ENCODE assay signal across 17 cellular contexts in genomic region chr4:7058792-7059191, GRCh38. TPM values are rescaled to one million over a fixed set of nuclear protein-coding genes. Genes with fewer than 3 reads are reported as not detected.
DNase-seq lines count a peak whose midpoint lies in the region; ATAC-seq and TF ChIP-seq lines count a peak whose summit lies in the region.
"Had no signal": no experiment of that assay in that cellular context is flagged by ENCODE, and none has a peak within 500 bp of the region (broad histone marks: within the 10 kb centered on the region; RNA-seq: fewer than 3 reads in every experiment).

No MANE protein-coding gene starts in this region.

- no peaks in the 10 kb centered on the region for H3K4me1 ChIP-seq in DND-41 (ENCODE audit: insufficient read depth, low read length)

- H3K4me3 ChIP-seq in DND-41 (ENCODE audit: low read depth in 1 of 2, low read length in 2 of 2), result no peak overlapping the region
- H3K4me3 ChIP-seq: MG63 had no signal

- no peaks in the 10 kb centered on the region for H3K27me3 ChIP-seq in DND-41 (ENCODE audit: insufficient read depth, low read length, poor library complexity)
- H3K27me3 ChIP-seq: brain microvascular endothelial cell, MG63 had no signal

- H3K36me3 ChIP-seq in DND-41 (ENCODE audit: insufficient read depth, low read length), result peaks cover 91% of the 10 kb centered on the region

- no peaks in the 10 kb centered on the region for H3K9me3 Mint-ChIP-seq in activated T-helper 2 cell treated with anti-CD3 and anti-CD28 coated beads, Interferon-gamma antibody, Interleukin-2, Interleukin-4, amounts not matched to agents 10 μg/mL and 5 μg/mL and 100 μg/mL, durations not matched to agents 14 hours and 24 hours and 36 hours
- H3K9me3 Mint-ChIP-seq: activated naive CD4-positive, alpha-beta T cell treated with anti-CD3 and anti-CD28 coated beads, Interleukin-2, amount 50 U/mL, for 72 hours; dendritic cell treated with granulocyte-macrophage colony-stimulating factor and Interleukin-4, amounts not matched to agents 40 ng/mL and 50 ng/mL, for 4 days; neural crest cell had no signal

- no peaks in the 10 kb centered on the region for H3K27me3 Mint-ChIP-seq in activated T-helper 2 cell treated with anti-CD3 and anti-CD28 coated beads, Interferon-gamma antibody, Interleukin-2, Interleukin-4, amounts not matched to agents 10 μg/mL and 5 μg/mL and 100 μg/mL, durations not matched to agents 14 hours and 24 hours and 36 hours (ENCODE audit: low read depth)
- H3K27me3 Mint-ChIP-seq: dendritic cell treated with granulocyte-macrophage colony-stimulating factor and Interleukin-4, amounts not matched to agents 40 ng/mL and 50 ng/mL, for 4 days had no signal

- intact Hi-C loops in activated T-helper 2 cell treated with anti-CD3 and anti-CD28 coated beads, Interferon-gamma antibody, Interleukin-2, Interleukin-4, amounts not matched to agents 10 μg/mL and 5 μg/mL and 100 μg/mL, durations not matched to agents 14 hours and 24 hours and 36 hours (cut with micrococcal nuclease), result no loop called here

- peaks cover 11% of the 10 kb centered on the region for H3K79me2 ChIP-seq in DND-41 (ENCODE audit: insufficient read depth, low read length)

- peak overlapping the region; percentile 7 for H3K27ac Mint-ChIP-seq in activated T-helper 2 cell treated with anti-CD3 and anti-CD28 coated beads, Interferon-gamma antibody, Interleukin-2, Interleukin-4, amounts not matched to agents 10 μg/mL and 5 μg/mL and 100 μg/mL, durations not matched to agents 14 hours and 24 hours and 36 hours

- H2AFZ ChIP-seq in DND-41 (ENCODE audit: low read depth, low read length), result no peak overlapping the region

- no peak overlapping the region for H3K4me3 Mint-ChIP-seq in activated T-helper 2 cell treated with anti-CD3 and anti-CD28 coated beads, Interferon-gamma antibody, Interleukin-2, Interleukin-4, amounts not matched to agents 10 μg/mL and 5 μg/mL and 100 μg/mL, durations not matched to agents 14 hours and 24 hours and 36 hours (ENCODE audit: low read depth)
- H3K4me3 Mint-ChIP-seq: neural crest cell had no signal

- no peaks in the 10 kb centered on the region for H3K9me3 ChIP-seq in DND-41 (ENCODE audit: insufficient read depth, low read length, severe bottlenecking)
- H3K9me3 ChIP-seq: MG63 had no signal

- ATAC-seq in DND-41 (ENCODE audit: insufficient read depth, low read depth), result peak; percentile 33; the same call in 2 of the 3 replicates
- ATAC-seq in GM18909 (IDR thresholded peaks at IDR 0.05; ENCODE audit: poor library complexity, unreplicated experiment), result peak; percentile 20
- peak; percentile 10 for ATAC-seq in HG03066 (IDR thresholded peaks at IDR 0.05; ENCODE audit: low read depth, unreplicated experiment)

- peaks cover 83% of the 10 kb centered on the region for H3K36me3 Mint-ChIP-seq in activated T-helper 2 cell treated with anti-CD3 and anti-CD28 coated beads, Interferon-gamma antibody, Interleukin-2, Interleukin-4, amounts not matched to agents 10 μg/mL and 5 μg/mL and 100 μg/mL, durations not matched to agents 14 hours and 24 hours and 36 hours (ENCODE audit: low read depth)

- H3K4me1 Mint-ChIP-seq in activated T-helper 2 cell treated with anti-CD3 and anti-CD28 coated beads, Interferon-gamma antibody, Interleukin-2, Interleukin-4, amounts not matched to agents 10 μg/mL and 5 μg/mL and 100 μg/mL, durations not matched to agents 14 hours and 24 hours and 36 hours (ENCODE audit: low read depth), result no peaks in the 10 kb centered on the region

- no peak for TF ChIP-seq CTCF in DND-41 (IDR thresholded peaks at IDR 0.05; ENCODE audit: borderline replicate concordance, extremely low read depth, low read length, poor library complexity, severe bottlenecking)

- DNase-seq in DND-41 (no peak), NK-92 (lab: John Stamatoyannopoulos, UW; ENCODE audit: unreplicated experiment) (no peak), NOMO-1 treated with DMSO at 0.1 percent for 48 hours (lab: John Stamatoyannopoulos, UW; ENCODE audit: unreplicated experiment) (no peak)
- no peak for DNase-seq in activated T-helper 2 cell treated with anti-CD3 and anti-CD28 coated beads, Interferon-gamma antibody, Interleukin-2, Interleukin-4, amounts not matched to agents 10 μg/mL and 5 μg/mL and 100 μg/mL, durations not matched to agents 14 hours and 24 hours and 36 hours (ENCODE audit: low spot score)
- no peak for DNase-seq in activated CD4-positive, alpha-beta T cell treated with anti-CD3 and anti-CD28 coated beads for 1 hour
- DNase-seq: AML-193, brain microvascular endothelial cell, DMS 273 treated with DMSO at 0.1 percent for 48 hours, MG63, NCI-H2029, NCI-H526 treated with DMSO at 0.1 percent for 48 hours, WERI-Rb-1 had no signal

- no peak overlapping the region for H3K4me2 ChIP-seq in DND-41 (ENCODE audit: insufficient read depth, low read length)

- H4K20me1 ChIP-seq in DND-41 (ENCODE audit: insufficient read depth, low read length), result peaks cover 40% of the 10 kb centered on the region

- no peak overlapping the region for H3K27ac ChIP-seq in DND-41 (ENCODE audit: low read length)
- H3K27ac ChIP-seq: brain microvascular endothelial cell, WERI-Rb-1 had no signal

- H3K9ac ChIP-seq in DND-41 (ENCODE audit: low read depth, low read length), result no peak overlapping the region

RNA-seq across cellular contexts. Expression of gene GRPEL1, which starts 9.1 kb away (rescaled TPM):
- 84.4 and 84.6 TPM in 2 replicates for total RNA-seq in activated T-helper 2 cell treated with anti-CD3 and anti-CD28 coated beads, Interferon-gamma antibody, Interleukin-2, Interleukin-4, amounts not matched to agents 10 μg/mL and 5 μg/mL and 100 μg/mL, durations not matched to agents 14 hours and 24 hours and 36 hours

RNA-seq across cellular contexts. Expression of gene TADA2B, which starts 15.6 kb away (rescaled TPM):
- total RNA-seq in activated T-helper 2 cell treated with anti-CD3 and anti-CD28 coated beads, Interferon-gamma antibody, Interleukin-2, Interleukin-4, amounts not matched to agents 10 μg/mL and 5 μg/mL and 100 μg/mL, durations not matched to agents 14 hours and 24 hours and 36 hours, result 12.9 and 13.3 TPM in 2 replicates
